In genomic region chr11:66677599-66678375, GRCh38 we compare ENCODE assay signal across 8 cellular contexts. TPM values are rescaled to one million over a fixed set of nuclear protein-coding genes. Genes with fewer than 3 reads are reported as not detected.
DNase-seq lines count a peak whose midpoint lies in the region; ATAC-seq and TF ChIP-seq lines count a peak whose summit lies in the region.

Gene RBM4B, minus strand, starts transcription at chr11:66677887. Its CDS starts 808 bp downstream, at chr11:66677079.

- peak within 1 kb of the TSS; percentile 86 for H3K27ac ChIP-seq in SJSA1
- peak within 1 kb of the TSS; percentile 70 for H3K27ac ChIP-seq in foreskin keratinocyte
- peak within 1 kb of the TSS; percentile 98 for H3K27ac ChIP-seq in neural progenitor cell
- peak within 1 kb of the TSS; percentile 99 for H3K27ac ChIP-seq in stomach smooth muscle (ENCODE audit: low read length)

- H3F3A ChIP-seq in neural progenitor cell (ENCODE audit: low read depth) = peaks cover 45% of the 10 kb centered on the region

- H4K20me1 ChIP-seq in neural progenitor cell (ENCODE audit: low read depth) = peaks cover 42% of the 10 kb centered on the region

- TF ChIP-seq CTCF in HFF-Myc (IDR thresholded peaks at IDR 0.05; ENCODE audit: low read depth, low read length, missing control alignments) (no peak), foreskin keratinocyte (conservative IDR thresholded peaks at IDR 0.05) (no peak), neural progenitor cell (IDR thresholded peaks at IDR 0.05) (no peak)

- peak; percentile 100 for DNase-seq in GM03348 (ENCODE audit: low spot score)
- DNase-seq in HFF-Myc (ENCODE audit: extremely low read depth, low read depth) = peak; percentile 65
- peak; percentile 91 for DNase-seq in MV-4-11 (lab: John Stamatoyannopoulos, UW)
- peak; percentile 100 for DNase-seq in SJSA1 (ENCODE audit: low read depth in 1 of 2, low spot score in 2 of 2)
- peak; percentile 94 for DNase-seq in activated gamma-delta T cell treated with anti-CD3 and anti-CD28 coated beads, Interleukin-2, amount 50 U/mL, for 16 hours (ENCODE audit: low read depth)
- DNase-seq in foreskin keratinocyte = peak; percentile 68 to 84
- peak; percentile 98 for DNase-seq in neural progenitor cell (ENCODE audit: low spot score)

- H3K4me3 ChIP-seq in HFF-Myc (replicated peaks; ENCODE audit: low read depth, low read length) = peak within 1 kb of the TSS; percentile 58
- H3K4me3 ChIP-seq in SJSA1 = peak within 1 kb of the TSS; percentile 60
- peak within 1 kb of the TSS; percentile 66 for H3K4me3 ChIP-seq in neural progenitor cell
- peak within 1 kb of the TSS; percentile 77 to 86 for H3K4me3 ChIP-seq in stomach smooth muscle (ENCODE audit: low read length in 2 of 2)

- no peaks in the 10 kb centered on the region for H3K27me3 ChIP-seq in SJSA1 (replicated peaks)
- H3K27me3 ChIP-seq in foreskin keratinocyte = no peaks in the 10 kb centered on the region
- no peaks in the 10 kb centered on the region for H3K27me3 ChIP-seq in neural progenitor cell
- H3K27me3 ChIP-seq in stomach smooth muscle (ENCODE audit: control insufficient read depth in 1 of 2, insufficient read depth in 2 of 2, low read length in 2 of 2) = no peaks in the 10 kb centered on the region

- H3K9me3 ChIP-seq in SJSA1 (replicated peaks) (no peaks in the 10 kb centered on the region), neural progenitor cell (ENCODE audit: low read depth) (no peaks in the 10 kb centered on the region), stomach smooth muscle (ENCODE audit: control insufficient read depth in 2 of 2, low read length in 2 of 2) (no peaks in the 10 kb centered on the region)

- H2AFZ ChIP-seq in neural progenitor cell (replicated peaks) = peak within 1 kb of the TSS; percentile 93

- peak within 1 kb of the TSS; percentile 90 for H3K4me3 Mint-ChIP-seq in neural progenitor cell

- H3K27ac Mint-ChIP-seq in neural progenitor cell = peak within 1 kb of the TSS; percentile 99

- ATAC-seq in foreskin keratinocyte = peak; percentile 83

- peaks cover 31% of the 10 kb centered on the region for H3K4me1 ChIP-seq in SJSA1 (replicated peaks)
- peaks cover 8% of the 10 kb centered on the region for H3K4me1 ChIP-seq in foreskin keratinocyte
- peaks cover 27% of the 10 kb centered on the region for H3K4me1 ChIP-seq in neural progenitor cell
- peaks cover 14% of the 10 kb centered on the region for H3K4me1 ChIP-seq in stomach smooth muscle (ENCODE audit: control insufficient read depth, insufficient read depth, low read length)

- H3K79me2 ChIP-seq in neural progenitor cell (ENCODE audit: low read depth) = peaks cover 45% of the 10 kb centered on the region

- peaks cover 38% of the 10 kb centered on the region for H3K36me3 ChIP-seq in SJSA1
- peaks cover 6% of the 10 kb centered on the region for H3K36me3 ChIP-seq in neural progenitor cell
- H3K36me3 ChIP-seq in stomach smooth muscle (ENCODE audit: control insufficient read depth in 2 of 2, insufficient read depth in 2 of 2, low read length in 2 of 2) = no peaks in the 10 kb centered on the region

- H3K9me3 Mint-ChIP-seq in neural progenitor cell = no peaks in the 10 kb centered on the region

- H3K9ac ChIP-seq in neural progenitor cell (peak within 1 kb of the TSS; percentile 79), stomach smooth muscle (ENCODE audit: low read length in 2 of 2) (peak within 1 kb of the TSS; percentile 80 to 96)

- peaks cover 31% of the 10 kb centered on the region for H3K4me1 Mint-ChIP-seq in neural progenitor cell

- H3K27me3 Mint-ChIP-seq in neural progenitor cell (ENCODE audit: insufficient read depth, low read depth) = peaks cover 5% of the 10 kb centered on the region

- H3K36me3 Mint-ChIP-seq in neural progenitor cell = peaks cover 20% of the 10 kb centered on the region

- peak within 1 kb of the TSS; percentile 78 for H3K4me2 ChIP-seq in neural progenitor cell

RNA-seq across cellular contexts. Expression of gene RBM4B, which starts in this region (rescaled TPM):
- 39.7 and 47.8 TPM in 2 replicates for total RNA-seq in SJSA1 (2014; rRNA removed; shearing (Covaris generic))
- 18.2 and 18.6 TPM in 2 replicates for total RNA-seq in foreskin keratinocyte
- 12.7 and 14.1 TPM in 2 replicates for polyA plus RNA-seq in foreskin keratinocyte
- total RNA-seq in neural progenitor cell (ENCODE audit: low replicate concordance) = 30.2 and 40.6 TPM in 2 replicates

Comparison
In these comparisons a context has a peak if more than half of its experiments do, and no peak if none do; other contexts are left out.
1. Peak in every context shown above with its lines: DNase-seq, ATAC-seq, H3K4me3 ChIP-seq and H3K27ac ChIP-seq.